Comparison of ENCODE assay signal across 9 cellular contexts in genomic region chr14:64755661-64756265, GRCh38. TPM values are rescaled to one million over a fixed set of nuclear protein-coding genes. Genes with fewer than 3 reads are reported as not detected.
DNase-seq lines count a peak whose midpoint lies in the region; ATAC-seq, FAIRE-seq and TF ChIP-seq lines count a peak whose summit lies in the region.
"Had no signal": no experiment of that assay in that cellular context is flagged by ENCODE, and none has a peak within 500 bp of the region (broad histone marks: within the 10 kb centered on the region; RNA-seq: fewer than 3 reads in every experiment).

No MANE protein-coding gene starts in this region.

- peaks cover 2% of the 10 kb centered on the region; the same call in 1 of the 2 replicates for H3F3A ChIP-seq in GM23248 (ENCODE audit: insufficient read depth)

- DNase-seq in GM23248: peak; percentile 51
- peak; percentile 53 to 80 (median 72) for DNase-seq in T-helper 1 cell
- no peak for DNase-seq in GM12878 (ENCODE audit: low read depth, low spot score)
- peak; percentile 16 to 41 for DNase-seq in stimulated activated CD4-positive, alpha-beta T cell treated with anti-CD3 and anti-CD28 coated beads, Interleukin-15, amount 100 ng/mL, for 1 hour (ENCODE audit: low read depth in 1 of 2, low spot score in 1 of 2)
- no peak for DNase-seq in NCI-H524 (lab: John Stamatoyannopoulos, UW)
- no peak for DNase-seq in NCI-H1436 (lab: John Stamatoyannopoulos, UW)
- DNase-seq in hypothalamus (lab: John Stamatoyannopoulos, UW): no peak
- DNase-seq in effector CD8-positive, alpha-beta T cell (lab: John Stamatoyannopoulos, UW): no peak
- DNase-seq: activated naive CD8-positive, alpha-beta T cell treated with anti-CD3 and anti-CD28 coated beads, Interleukin-2, amount 10 ng/mL, durations not matched to agents 7 days and 5 days had no signal

- no peak overlapping the region for H3K9ac ChIP-seq in GM23248
- no peak overlapping the region for H3K9ac ChIP-seq in GM12878 (ENCODE audit: control insufficient read depth, insufficient read depth, low read length)

- no peak for TF ChIP-seq CTCF in GM12878 (IDR thresholded peaks at IDR 0.05 in 2 of 3, conservative IDR thresholded peaks at IDR 0.05 in 1 of 3; ENCODE audit: control insufficient read depth in 2 of 3, extremely low read depth in 1 of 3, insufficient read depth in 1 of 3, low read depth in 3 of 3, low read length in 3 of 3)

- H3K4me2 ChIP-seq in GM23248 (ENCODE audit: unreplicated experiment) (no peak overlapping the region), GM12878 (ENCODE audit: control insufficient read depth, insufficient read depth) (no peak overlapping the region)

- H3K79me2 ChIP-seq in GM23248 (ENCODE audit: insufficient read depth) (no peaks in the 10 kb centered on the region), GM12878 (ENCODE audit: control insufficient read depth, insufficient read depth, low read length) (no peaks in the 10 kb centered on the region)

- no peaks in the 10 kb centered on the region for H3K9me2 ChIP-seq in GM23248 (ENCODE audit: insufficient read depth)

- H3K4me3 ChIP-seq in GM23248 (no peak overlapping the region), GM12878 (no peak overlapping the region)

- CTCF ChIA-PET in GM12878 (lab: Yijun Ruan, JAX): interaction anchor here (1.3 kb wide), 1 partner anchor 9 kb away, joined by 5 read pairs; no protein-coding TSS in a partner anchor

- H3K27me3 ChIP-seq in GM23248 (replicated peaks; ENCODE audit: insufficient read depth) (no peaks in the 10 kb centered on the region), GM12878 (replicated peaks in 1 of 2; ENCODE audit: control insufficient read depth in 2 of 2, insufficient read depth in 2 of 2, low read length in 1 of 2) (peaks cover 0 to 3% of the 10 kb centered on the region in 2 experiments; a peak in 3 of 4 replicates)

- H3K27ac ChIP-seq in GM23248: no peak overlapping the region
- H3K27ac ChIP-seq in GM12878 (ENCODE audit: control insufficient read depth, insufficient read depth): no peak overlapping the region

- 43 to 50% methylated on average over 10 of the region's 10 CpGs for WGBS in GM23248 (ENCODE audit: low coverage in 1 of 2, low lambda C conversion rate in 2 of 2, missing lambda C conversion rate in 2 of 2), 2 experiments
- WGBS in GM12878 (ENCODE audit: insufficient coverage, insufficient replicate concordance, low lambda C conversion rate, missing lambda C conversion rate): 55% methylated on average over 10 of the region's 10 CpGs

- no peak for TF ChIP-seq RAD21 in GM12878 (IDR thresholded peaks at IDR 0.05; ENCODE audit: insufficient read depth, low read depth, low read length)

- H3K36me3 ChIP-seq in GM23248 (ENCODE audit: low read depth) (no peaks in the 10 kb centered on the region), GM12878 (ENCODE audit: control insufficient read depth in 2 of 2, insufficient read depth in 2 of 2, low read length in 1 of 2) (no peaks in the 10 kb centered on the region)

- SMC1A ChIA-PET in GM12878 (lab: Charles Lee; ENCODE audit: uncharacterized antibody, unreplicated experiment): interaction anchor here (1.2 kb wide), 1 partner anchor 63 kb away, joined by 3 read pairs; no protein-coding TSS in a partner anchor

- RAD21 ChIA-PET in GM12878 (lab: Charles Lee; ENCODE audit: unreplicated experiment): no interaction called here

- ATAC-seq in GM12878: peak; percentile 39; the same call in 2 of the 3 replicates

- H2AFZ ChIP-seq in GM23248 (no peak overlapping the region), GM12878 (ENCODE audit: control insufficient read depth, low read depth, low read length) (no peak overlapping the region)

- no peak for TF ChIP-seq EP300 in GM12878 (IDR thresholded peaks at IDR 0.05; ENCODE audit: borderline replicate concordance in 1 of 2, control insufficient read depth in 1 of 2, low read depth in 2 of 2, low read length in 2 of 2)

- no peak for FAIRE-seq in GM12878 (lab: Jason Lieb, UNC)

- POLR2A ChIA-PET in GM12878 (lab: Charles Lee): no interaction called here

- BruUV-seq in GM12878 (replicated peaks; lab: Mats Ljungman, UMichigan): no TSS peak

- TF ChIP-seq POLR2A in GM12878 (IDR thresholded peaks at IDR 0.05; ENCODE audit: low read depth, low read length): no peak

- H3K9me3 ChIP-seq in GM23248 (ENCODE audit: low read depth) (no peaks in the 10 kb centered on the region), GM12878 (replicated peaks; ENCODE audit: control insufficient read depth, insufficient read depth, low read length) (no peaks in the 10 kb centered on the region)

- H3K4me1 ChIP-seq in GM23248 (ENCODE audit: insufficient read depth) (peaks cover 20% of the 10 kb centered on the region), GM12878 (ENCODE audit: control insufficient read depth, insufficient read depth, low read length) (no peaks in the 10 kb centered on the region)

- no peaks in the 10 kb centered on the region for H4K20me1 ChIP-seq in GM23248 (ENCODE audit: insufficient read depth)
- H4K20me1 ChIP-seq in GM12878 (ENCODE audit: control insufficient read depth, insufficient read depth): no peaks in the 10 kb centered on the region; the same call in 1 of the 2 replicates

- in situ Hi-C loops in GM23248 (cut with MboI) (no loop called here), GM12878 (cut with MboI) (no loop called here)

- intact Hi-C loops in GM12878 (cut with micrococcal nuclease; ENCODE audit: unreplicated experiment): no loop called here

TF ChIP-seq in GM12878, 131 proteins besides CTCF, POLR2A, EP300 and RAD21 (continues in another document):
- TF ChIP-seq, protein P1, sequence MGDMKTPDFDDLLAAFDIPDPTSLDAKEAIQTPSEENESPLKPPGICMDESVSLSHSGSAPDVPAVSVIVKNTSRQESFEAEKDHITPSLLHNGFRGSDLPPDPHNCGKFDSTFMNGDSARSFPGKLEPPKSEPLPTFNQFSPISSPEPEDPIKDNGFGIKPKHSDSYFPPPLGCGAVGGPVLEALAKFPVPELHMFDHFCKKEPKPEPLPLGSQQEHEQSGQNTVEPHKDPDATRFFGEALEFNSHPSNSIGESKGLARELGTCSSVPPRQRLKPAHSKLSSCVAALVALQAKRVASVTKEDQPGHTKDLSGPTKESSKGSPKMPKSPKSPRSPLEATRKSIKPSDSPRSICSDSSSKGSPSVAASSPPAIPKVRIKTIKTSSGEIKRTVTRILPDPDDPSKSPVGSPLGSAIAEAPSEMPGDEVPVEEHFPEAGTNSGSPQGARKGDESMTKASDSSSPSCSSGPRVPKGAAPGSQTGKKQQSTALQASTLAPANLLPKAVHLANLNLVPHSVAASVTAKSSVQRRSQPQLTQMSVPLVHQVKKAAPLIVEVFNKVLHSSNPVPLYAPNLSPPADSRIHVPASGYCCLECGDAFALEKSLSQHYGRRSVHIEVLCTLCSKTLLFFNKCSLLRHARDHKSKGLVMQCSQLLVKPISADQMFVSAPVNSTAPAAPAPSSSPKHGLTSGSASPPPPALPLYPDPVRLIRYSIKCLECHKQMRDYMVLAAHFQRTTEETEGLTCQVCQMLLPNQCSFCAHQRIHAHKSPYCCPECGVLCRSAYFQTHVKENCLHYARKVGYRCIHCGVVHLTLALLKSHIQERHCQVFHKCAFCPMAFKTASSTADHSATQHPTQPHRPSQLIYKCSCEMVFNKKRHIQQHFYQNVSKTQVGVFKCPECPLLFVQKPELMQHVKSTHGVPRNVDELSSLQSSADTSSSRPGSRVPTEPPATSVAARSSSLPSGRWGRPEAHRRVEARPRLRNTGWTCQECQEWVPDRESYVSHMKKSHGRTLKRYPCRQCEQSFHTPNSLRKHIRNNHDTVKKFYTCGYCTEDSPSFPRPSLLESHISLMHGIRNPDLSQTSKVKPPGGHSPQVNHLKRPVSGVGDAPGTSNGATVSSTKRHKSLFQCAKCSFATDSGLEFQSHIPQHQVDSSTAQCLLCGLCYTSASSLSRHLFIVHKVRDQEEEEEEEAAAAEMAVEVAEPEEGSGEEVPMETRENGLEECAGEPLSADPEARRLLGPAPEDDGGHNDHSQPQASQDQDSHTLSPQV (IDR thresholded peaks at IDR 0.05): no peak
- no peak for TF ChIP-seq SREBF1 (IDR thresholded peaks at IDR 0.05; ENCODE audit: low read length)
- TF ChIP-seq, protein P2, sequence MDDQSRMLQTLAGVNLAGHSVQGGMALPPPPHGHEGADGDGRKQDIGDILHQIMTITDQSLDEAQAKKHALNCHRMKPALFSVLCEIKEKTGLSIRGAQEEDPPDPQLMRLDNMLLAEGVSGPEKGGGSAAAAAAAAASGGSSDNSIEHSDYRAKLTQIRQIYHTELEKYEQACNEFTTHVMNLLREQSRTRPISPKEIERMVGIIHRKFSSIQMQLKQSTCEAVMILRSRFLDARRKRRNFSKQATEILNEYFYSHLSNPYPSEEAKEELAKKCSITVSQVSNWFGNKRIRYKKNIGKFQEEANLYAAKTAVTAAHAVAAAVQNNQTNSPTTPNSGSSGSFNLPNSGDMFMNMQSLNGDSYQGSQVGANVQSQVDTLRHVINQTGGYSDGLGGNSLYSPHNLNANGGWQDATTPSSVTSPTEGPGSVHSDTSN (IDR thresholded peaks at IDR 0.05; ENCODE audit: insufficient replicate concordance, low read depth, low read length): no peak
- TF ChIP-seq MEF2A (IDR thresholded peaks at IDR 0.05; ENCODE audit: insufficient read depth, low read depth, low read length): no peak
- no peak for TF ChIP-seq FOS (IDR thresholded peaks at IDR 0.05; ENCODE audit: borderline replicate concordance, extremely low read depth, insufficient read length)

RNA-seq across cellular contexts. Expression of gene PLEKHG3, which starts 51.5 kb away (rescaled TPM):
- total RNA-seq in GM23248 (2014; rRNA removed; shearing (Covaris generic)): 4.6 and 6.9 TPM in 2 replicates
- polyA plus RNA-seq in GM23248 (2016; fragmentation: Nextera tagmentation; extraction: Ambion mirVana) (2.1 and 2.4 TPM in 2 replicates), GM12878 (2011; rRNA removed) (0.37 and 0.73 TPM in 2 replicates), GM12878 (2014; fragmentation: Illumina TruSeq; extraction: Trizol) (0.03 TPM in 1 of 2 replicates, not detected in the other), GM12878 (2014; fragmentation: Nextera tagmentation; extraction: Ambion mirVana) (not detected), GM12878 (2014; rRNA removed) (0.05 and 0.06 TPM in 2 replicates), GM12878 (2016; fragmentation: Nextera tagmentation; extraction: Ambion mirVana) (under 1 TPM in 1 of 2 experiments, not detected in 1; 0.07 TPM)
- total RNA-seq in GM12878 (2013; cell fraction: nucleolus; rRNA removed): 0.44 and 0.88 TPM in 2 replicates
- total RNA-seq in GM12878 (2014; rRNA removed) (0.05 TPM in 1 of 2 replicates, not detected in the other), GM12878 (2014; rRNA removed; fragmentation: Illumina TruSeq; extraction: Trizol) (not detected in 2 replicates), GM12878 (2021) (0.32 and 0.64 TPM in 2 replicates)
- not detected for polyA plus RNA-seq in GM12878 (2011; ENCODE audit: low read depth)
- polyA plus RNA-seq in GM12878 (2011; cell fraction: cytosol; rRNA removed): 0.65 and 0.66 TPM in 2 replicates
- 2.0 and 2.6 TPM in 2 replicates for polyA plus RNA-seq in GM12878 (2011; cell fraction: nucleus; rRNA removed)
- polyA plus RNA-seq in GM12878 (2012): 0.15 TPM in 1 of 2 replicates, not detected in the other
- polyA minus RNA-seq in GM12878 (2011; rRNA and poly(A)+ RNA removed): 1.4 and 1.6 TPM in 2 replicates
- polyA minus RNA-seq in GM12878 (2011; cell fraction: cytosol; rRNA and poly(A)+ RNA removed): 0.27 and 3.2 TPM in 2 replicates
- 0.85 and 1.1 TPM in 2 replicates for polyA minus RNA-seq in GM12878 (2011; cell fraction: nucleus; rRNA and poly(A)+ RNA removed)

Comparison
In these comparisons a context has a peak if more than half of its experiments do, and no peak if none do; other contexts are left out.
1. DNase-seq: peak in GM23248 (single experiment), T-helper 1 cell (5 of 5) and stimulated activated CD4-positive, alpha-beta T cell treated with anti-CD3 and anti-CD28 coated beads, Interleukin-15, amount 100 ng/mL, for 1 hour (2 of 2); none in GM12878 (single experiment), NCI-H524 (0 of 2), NCI-H1436 (single experiment), hypothalamus (0 of 51) and effector CD8-positive, alpha-beta T cell (single experiment).